In the genomic region with DNA sequence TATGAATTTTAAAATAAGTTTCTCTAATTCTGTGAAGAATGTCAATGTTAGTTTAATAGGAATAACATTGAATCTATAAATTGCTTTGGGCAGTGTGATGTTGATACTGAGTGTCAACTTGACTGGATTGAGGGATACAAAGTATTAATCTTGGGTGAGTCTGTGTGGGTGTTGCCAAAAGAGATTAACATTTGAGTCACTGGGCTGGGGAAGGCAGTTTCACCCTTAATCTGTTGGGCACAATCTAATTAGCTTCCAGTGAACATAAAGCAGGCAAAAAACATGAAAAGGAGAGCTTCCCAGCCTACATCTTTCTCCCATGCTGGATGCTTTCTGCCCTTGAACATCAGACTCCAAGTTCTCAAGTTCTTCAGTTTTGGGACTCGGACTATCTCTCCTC, we compare ENCODE assay signal across 18 cellular contexts.
DNase-seq lines count a peak whose midpoint lies in the region; TF ChIP-seq lines count a peak whose summit lies in the region.
"Had no signal": no experiment of that assay in that cellular context is flagged by ENCODE, and none has a peak within 500 bp of the region (broad histone marks: within the 10 kb centered on the region; RNA-seq: fewer than 3 reads in every experiment).

No MANE protein-coding gene starts in this region.

- no peaks in the 10 kb centered on the region for H3K4me1 ChIP-seq in testis
- H3K4me1 ChIP-seq in uterus: no peaks in the 10 kb centered on the region
- H3K4me1 ChIP-seq: A549; BLaER1 treated with 17β-estradiol and CSF1 and Interleukin-3, amounts not matched to agents 10 nM and 100 nM; Caco-2 had no signal

- H3K4me3 ChIP-seq in WERI-Rb-1 (ENCODE audit: low read depth, low read length): no peak overlapping the region
- no peak overlapping the region for H3K4me3 ChIP-seq in testis
- no peak overlapping the region for H3K4me3 ChIP-seq in uterus
- H3K4me3 ChIP-seq: A549; BLaER1 treated with 17β-estradiol and CSF1 and Interleukin-3, amounts not matched to agents 10 nM and 100 nM; GM12878 had no signal

- H3K9me3 ChIP-seq in WERI-Rb-1 (ENCODE audit: severe bottlenecking) (peaks cover 5% of the 10 kb centered on the region), testis (no peaks in the 10 kb centered on the region), uterus (no peaks in the 10 kb centered on the region)
- H3K9me3 ChIP-seq: Caco-2 had no signal

- intact Hi-C loops in testis (cut with DNase I; ENCODE audit: low total_unique reads) (no loop called here), uterus (cut with DNase I; ENCODE audit: low total_unique reads) (no loop called here)

- no peaks in the 10 kb centered on the region for H3K36me3 ChIP-seq in WERI-Rb-1
- H3K36me3 ChIP-seq in testis (ENCODE audit: low read depth, missing control alignments): no peaks in the 10 kb centered on the region
- no peaks in the 10 kb centered on the region for H3K36me3 ChIP-seq in uterus
- H3K36me3 ChIP-seq: BLaER1 treated with 17β-estradiol and CSF1 and Interleukin-3, amounts not matched to agents 10 nM and 100 nM had no signal

- H3K27ac ChIP-seq in WERI-Rb-1 (no peak overlapping the region), testis (no peak overlapping the region), uterus (no peak overlapping the region)
- H3K27ac ChIP-seq: 22Rv1; A549; BLaER1 treated with 17β-estradiol and CSF1 and Interleukin-3, amounts not matched to agents 10 nM and 100 nM; C4-2B had no signal

- TF ChIP-seq POLR2A in testis (IDR thresholded peaks at IDR 0.05) (no peak), uterus (IDR thresholded peaks at IDR 0.05) (no peak)

- 73 to 90% methylated on average over 1 of the region's 1 CpG for WGBS in testis, 2 donors

- TF ChIP-seq CTCF in WERI-Rb-1 (IDR thresholded peaks at IDR 0.05; ENCODE audit: low read depth, low read length) (no peak), testis (IDR thresholded peaks at IDR 0.05) (no peak), uterus (IDR thresholded peaks at IDR 0.05) (no peak)

- peak; percentile 73 for DNase-seq in NCI-H82 (lab: John Stamatoyannopoulos, UW)
- peak; percentile 23 for DNase-seq in WERI-Rb-1
- DNase-seq in testis: peak; percentile 51
- no peak for DNase-seq in uterus
- no peak for DNase-seq in DMS79 (lab: John Stamatoyannopoulos, UW)
- DNase-seq: AML-193; Caco-2; Calu3; CD4-positive, alpha-beta T cell; CD8-positive, alpha-beta T cell; DND-41; EL; GDM1 had no signal

- H3K27me3 ChIP-seq in WERI-Rb-1 (ENCODE audit: insufficient read depth, low read depth, severe bottlenecking) (no peaks in the 10 kb centered on the region), testis (no peaks in the 10 kb centered on the region), uterus (no peaks in the 10 kb centered on the region)
- H3K27me3 ChIP-seq: BLaER1 treated with 17β-estradiol and CSF1 and Interleukin-3, amounts not matched to agents 10 nM and 100 nM had no signal

Comparison
In these comparisons a context has a peak if more than half of its experiments do, and no peak if none do; other contexts are left out.
1. DNase-seq: peak in NCI-H82 (single experiment), WERI-Rb-1 (single experiment) and testis (single experiment); none in uterus (0 of 2) and DMS79 (single experiment).